In the genomic region with DNA sequence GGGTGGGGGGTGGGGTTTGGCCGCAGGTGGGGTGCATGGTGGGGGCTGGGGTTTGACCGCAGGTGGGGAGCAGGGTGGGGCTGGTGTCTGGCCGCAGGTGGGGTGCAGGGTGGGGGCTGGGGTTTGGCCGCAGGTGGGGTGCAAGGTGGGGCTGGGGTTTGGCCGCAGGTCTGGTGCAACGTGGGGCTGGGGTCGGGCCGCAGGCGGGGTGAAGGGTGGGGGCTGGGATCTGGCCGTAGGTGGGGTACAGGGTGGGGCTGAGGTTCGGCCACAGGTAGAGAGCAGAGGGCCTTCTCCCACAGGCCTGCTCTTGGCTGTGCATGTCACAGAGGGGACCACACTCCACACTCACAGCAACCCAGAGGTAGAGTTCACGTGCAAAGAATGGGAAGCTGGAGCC, we compare ENCODE assay signal across 27 cellular contexts.
"Had no signal": no experiment of that assay in that cellular context is flagged by ENCODE, and none has a peak within 500 bp of the region (broad histone marks: within the 10 kb centered on the region; RNA-seq: fewer than 3 reads in every experiment).

No MANE protein-coding gene starts in this region.

- H3K27me3 ChIP-seq: foreskin keratinocyte, hepatocyte, neutrophil, right lobe of liver, thyroid gland, vagina had no signal

- H3K9ac ChIP-seq: parathyroid adenoma had no signal

- ATAC-seq: foreskin keratinocyte; gastroesophageal sphincter; heart left ventricle; left colon; lower lobe of right lung; naive thymus-derived CD8-positive, alpha-beta T cell; right lobe of liver; stimulated activated naive CD8-positive, alpha-beta T cell treated with anti-CD3 and anti-CD28 coated beads, Interleukin-15, amount 100 ng/mL, for 72 hours had no signal

- H3K4me1 Mint-ChIP-seq: stimulated activated naive CD8-positive, alpha-beta T cell treated with anti-CD3 and anti-CD28 coated beads, Interleukin-15, amount 100 ng/mL, for 72 hours had no signal

- H3K27me3 Mint-ChIP-seq: stimulated activated naive CD8-positive, alpha-beta T cell treated with anti-CD3 and anti-CD28 coated beads, Interleukin-15, amount 100 ng/mL, for 72 hours had no signal

- H3K9me3 ChIP-seq: neutrophil, right lobe of liver, thyroid gland, vagina had no signal

- H3K9me3 Mint-ChIP-seq: naive thymus-derived CD8-positive, alpha-beta T cell; stimulated activated naive CD8-positive, alpha-beta T cell treated with anti-CD3 and anti-CD28 coated beads, Interleukin-15, amount 100 ng/mL, for 72 hours had no signal

- H3K36me3 ChIP-seq: esophagus muscularis mucosa, gastroesophageal sphincter, heart left ventricle, left ventricle myocardium inferior, lower lobe of right lung, neutrophil, right lobe of liver, thyroid gland, vagina had no signal

- H3K4me3 Mint-ChIP-seq: naive thymus-derived CD8-positive, alpha-beta T cell; stimulated activated naive CD8-positive, alpha-beta T cell treated with anti-CD3 and anti-CD28 coated beads, Interleukin-15, amount 100 ng/mL, for 72 hours had no signal

- DNase-seq: dermis blood vessel endothelial cell; effector memory CD4-positive, alpha-beta T cell; kidney glomerular epithelial cell; left colon; left ventricle myocardium inferior; lower lobe of right lung; naive thymus-derived CD8-positive, alpha-beta T cell; stimulated activated CD4-positive, alpha-beta T cell treated with anti-CD3 and anti-CD28 coated beads, Interleukin-15, amount 100 ng/mL, for 24 hours; stimulated activated CD4-positive, alpha-beta T cell treated with anti-CD3 and anti-CD28 coated beads, Interleukin-2, amount 100 ng/mL, for 48 hours; stimulated activated naive CD4-positive, alpha-beta T cell; stimulated activated naive CD8-positive, alpha-beta T cell treated with anti-CD3 and anti-CD28 coated beads, Interleukin-15, amount 100 ng/mL, for 72 hours; thyroid gland; trophoblast cell had no signal

- H3K27ac Mint-ChIP-seq: naive thymus-derived CD8-positive, alpha-beta T cell; progenitor cell of endocrine pancreas; stimulated activated naive CD8-positive, alpha-beta T cell treated with anti-CD3 and anti-CD28 coated beads, Interleukin-15, amount 100 ng/mL, for 72 hours had no signal

- H3K36me3 Mint-ChIP-seq: naive thymus-derived CD8-positive, alpha-beta T cell had no signal

- FAIRE-seq: endothelial cell of umbilical vein, islet of Langerhans, small intestine had no signal

- H3K4me3 ChIP-seq: coronary artery, esophagus muscularis mucosa, gastroesophageal sphincter, heart left ventricle, hepatocyte, left ventricle myocardium inferior, lower lobe of right lung, right lobe of liver, thyroid gland, vagina had no signal

- H3K27ac ChIP-seq: coronary artery, esophagus muscularis mucosa, foreskin keratinocyte, gastroesophageal sphincter, heart left ventricle, hepatocyte, left ventricle myocardium inferior, lower lobe of right lung, neutrophil, parathyroid adenoma, right lobe of liver, thyroid gland, vagina had no signal

- H3K4me1 ChIP-seq: esophagus muscularis mucosa, foreskin keratinocyte, lower lobe of right lung, parathyroid adenoma, right lobe of liver, thyroid gland, vagina had no signal
